Comparison of ENCODE assay signal across 13 cellular contexts in genomic region chr12:103901518-103902173, GRCh38. TPM values are rescaled to one million over a fixed set of nuclear protein-coding genes. Genes with fewer than 3 reads are reported as not detected.
DNase-seq lines count a peak whose midpoint lies in the region; ATAC-seq lines count a peak whose summit lies in the region.
"Had no signal": no experiment of that assay in that cellular context is flagged by ENCODE, and none has a peak within 500 bp of the region (broad histone marks: within the 10 kb centered on the region; RNA-seq: fewer than 3 reads in every experiment).

No MANE protein-coding gene starts in this region.

- intact Hi-C loops in activated T-helper 2 cell treated with anti-CD3 and anti-CD28 coated beads, Interferon-gamma antibody, Interleukin-2, Interleukin-4, amounts not matched to agents 10 μg/mL and 5 μg/mL and 100 μg/mL, durations not matched to agents 14 hours and 24 hours and 36 hours (cut with micrococcal nuclease), result no loop called here

- peak overlapping the region; percentile 41 for H3K27ac Mint-ChIP-seq in activated CD8-positive, alpha-beta memory T cell treated with anti-CD3 and anti-CD28 coated beads, Interleukin-2, amount 10 ng/mL, durations not matched to agents 7 days and 5 days
- H3K27ac Mint-ChIP-seq in activated naive CD4-positive, alpha-beta T cell treated with anti-CD3 and anti-CD28 coated beads, Interleukin-2, amount 10 ng/mL, durations not matched to agents 7 days and 5 days, result peak overlapping the region; percentile 83
- H3K27ac Mint-ChIP-seq in stimulated activated memory B cell treated with anti-CD40 and anti-IgM and Interleukin-4, amounts not matched to agents 10 μg/mL and 1 μg/mL and 100 μg/mL, for 72 hours, result no peak overlapping the region
- no peak overlapping the region for H3K27ac Mint-ChIP-seq in activated T-helper 2 cell treated with anti-CD3 and anti-CD28 coated beads, Interferon-gamma antibody, Interleukin-2, Interleukin-4, amounts not matched to agents 10 μg/mL and 5 μg/mL and 100 μg/mL, durations not matched to agents 14 hours and 24 hours and 36 hours
- H3K27ac Mint-ChIP-seq: type B pancreatic cell had no signal

- H3K9me3 Mint-ChIP-seq in activated CD8-positive, alpha-beta memory T cell treated with anti-CD3 and anti-CD28 coated beads, Interleukin-2, amount 10 ng/mL, durations not matched to agents 7 days and 5 days (ENCODE audit: low read depth), result no peaks in the 10 kb centered on the region
- H3K9me3 Mint-ChIP-seq in activated naive CD4-positive, alpha-beta T cell treated with anti-CD3 and anti-CD28 coated beads, Interleukin-2, amount 10 ng/mL, durations not matched to agents 7 days and 5 days, result peaks cover 7% of the 10 kb centered on the region
- peaks cover 6% of the 10 kb centered on the region for H3K9me3 Mint-ChIP-seq in stimulated activated memory B cell treated with anti-CD40 and anti-IgM and Interleukin-4, amounts not matched to agents 10 μg/mL and 1 μg/mL and 100 μg/mL, for 72 hours
- no peaks in the 10 kb centered on the region for H3K9me3 Mint-ChIP-seq in activated T-helper 2 cell treated with anti-CD3 and anti-CD28 coated beads, Interferon-gamma antibody, Interleukin-2, Interleukin-4, amounts not matched to agents 10 μg/mL and 5 μg/mL and 100 μg/mL, durations not matched to agents 14 hours and 24 hours and 36 hours
- H3K9me3 Mint-ChIP-seq: type B pancreatic cell had no signal

- peak; percentile 60 for ATAC-seq in activated CD8-positive, alpha-beta memory T cell treated with anti-CD3 and anti-CD28 coated beads, Interleukin-2, amount 10 ng/mL, durations not matched to agents 7 days and 5 days
- peak; percentile 27 for ATAC-seq in stimulated activated memory B cell treated with anti-CD40 and anti-IgM and Interleukin-4, amounts not matched to agents 10 μg/mL and 1 μg/mL and 100 μg/mL, for 72 hours

- DNase-seq in activated CD8-positive, alpha-beta memory T cell treated with anti-CD3 and anti-CD28 coated beads, Interleukin-2, amount 10 ng/mL, durations not matched to agents 7 days and 5 days, result peak; percentile 44
- no peak for DNase-seq in activated CD8-positive, alpha-beta memory T cell treated with anti-CD3 and anti-CD28 coated beads for 24 hours
- peak; percentile 34 for DNase-seq in T-helper 22 cell (ENCODE audit: low read depth)
- DNase-seq in activated naive CD4-positive, alpha-beta T cell treated with anti-CD3 and anti-CD28 coated beads, Interleukin-2, amount 10 ng/mL, durations not matched to agents 7 days and 5 days, result peak; percentile 66
- DNase-seq in substantia nigra (lab: John Stamatoyannopoulos, UW), result no peak
- no peak for DNase-seq in activated T-helper 2 cell treated with anti-CD3 and anti-CD28 coated beads, Interferon-gamma antibody, Interleukin-2, Interleukin-4, amounts not matched to agents 10 μg/mL and 5 μg/mL and 100 μg/mL, durations not matched to agents 14 hours and 24 hours and 36 hours (ENCODE audit: low spot score)
- DNase-seq in NCI-H446 treated with DMSO at 0.1 percent for 48 hours (lab: John Stamatoyannopoulos, UW), result no peak
- DNase-seq: ACHN, midbrain, NCI-H526 treated with DMSO at 0.1 percent for 48 hours had no signal

- H3K4me1 Mint-ChIP-seq in activated CD8-positive, alpha-beta memory T cell treated with anti-CD3 and anti-CD28 coated beads, Interleukin-2, amount 10 ng/mL, durations not matched to agents 7 days and 5 days, result peaks cover 20% of the 10 kb centered on the region
- peaks cover 43% of the 10 kb centered on the region for H3K4me1 Mint-ChIP-seq in activated naive CD4-positive, alpha-beta T cell treated with anti-CD3 and anti-CD28 coated beads, Interleukin-2, amount 10 ng/mL, durations not matched to agents 7 days and 5 days
- peaks cover 12% of the 10 kb centered on the region for H3K4me1 Mint-ChIP-seq in stimulated activated memory B cell treated with anti-CD40 and anti-IgM and Interleukin-4, amounts not matched to agents 10 μg/mL and 1 μg/mL and 100 μg/mL, for 72 hours
- peaks cover 15% of the 10 kb centered on the region for H3K4me1 Mint-ChIP-seq in activated T-helper 2 cell treated with anti-CD3 and anti-CD28 coated beads, Interferon-gamma antibody, Interleukin-2, Interleukin-4, amounts not matched to agents 10 μg/mL and 5 μg/mL and 100 μg/mL, durations not matched to agents 14 hours and 24 hours and 36 hours (ENCODE audit: low read depth)

- CTCF ChIA-PET in activated CD8-positive, alpha-beta memory T cell treated with anti-CD3 and anti-CD28 coated beads, Interleukin-2, amount 10 ng/mL, durations not matched to agents 7 days and 5 days (lab: Charles Lee), result interaction anchor here (0.8 to 1.6 kb wide), 7 partner anchors 9 to 207 kb away, joined by 3 to 5 read pairs (median 3); no protein-coding TSS in a partner anchor
- CTCF ChIA-PET in activated naive CD4-positive, alpha-beta T cell treated with anti-CD3 and anti-CD28 coated beads, Interleukin-2, amount 10 ng/mL, durations not matched to agents 7 days and 5 days (lab: Charles Lee), result interaction anchor here (0.8 to 1.4 kb wide), 4 partner anchors 9 to 23 kb away, joined by 3 to 4 read pairs (median 3); no protein-coding TSS in a partner anchor

- no peaks in the 10 kb centered on the region for H3K36me3 Mint-ChIP-seq in activated CD8-positive, alpha-beta memory T cell treated with anti-CD3 and anti-CD28 coated beads, Interleukin-2, amount 10 ng/mL, durations not matched to agents 7 days and 5 days
- no peaks in the 10 kb centered on the region for H3K36me3 Mint-ChIP-seq in activated naive CD4-positive, alpha-beta T cell treated with anti-CD3 and anti-CD28 coated beads, Interleukin-2, amount 10 ng/mL, durations not matched to agents 7 days and 5 days
- H3K36me3 Mint-ChIP-seq in stimulated activated memory B cell treated with anti-CD40 and anti-IgM and Interleukin-4, amounts not matched to agents 10 μg/mL and 1 μg/mL and 100 μg/mL, for 72 hours, result peaks cover 19% of the 10 kb centered on the region
- H3K36me3 Mint-ChIP-seq in activated T-helper 2 cell treated with anti-CD3 and anti-CD28 coated beads, Interferon-gamma antibody, Interleukin-2, Interleukin-4, amounts not matched to agents 10 μg/mL and 5 μg/mL and 100 μg/mL, durations not matched to agents 14 hours and 24 hours and 36 hours (ENCODE audit: low read depth), result no peaks in the 10 kb centered on the region
- H3K36me3 Mint-ChIP-seq: type B pancreatic cell had no signal

- no peaks in the 10 kb centered on the region for H3K27me3 Mint-ChIP-seq in activated CD8-positive, alpha-beta memory T cell treated with anti-CD3 and anti-CD28 coated beads, Interleukin-2, amount 10 ng/mL, durations not matched to agents 7 days and 5 days
- H3K27me3 Mint-ChIP-seq in activated naive CD4-positive, alpha-beta T cell treated with anti-CD3 and anti-CD28 coated beads, Interleukin-2, amount 10 ng/mL, durations not matched to agents 7 days and 5 days, result no peaks in the 10 kb centered on the region
- no peaks in the 10 kb centered on the region for H3K27me3 Mint-ChIP-seq in stimulated activated memory B cell treated with anti-CD40 and anti-IgM and Interleukin-4, amounts not matched to agents 10 μg/mL and 1 μg/mL and 100 μg/mL, for 72 hours
- no peaks in the 10 kb centered on the region for H3K27me3 Mint-ChIP-seq in activated T-helper 2 cell treated with anti-CD3 and anti-CD28 coated beads, Interferon-gamma antibody, Interleukin-2, Interleukin-4, amounts not matched to agents 10 μg/mL and 5 μg/mL and 100 μg/mL, durations not matched to agents 14 hours and 24 hours and 36 hours (ENCODE audit: low read depth)

- H3K4me3 Mint-ChIP-seq in activated CD8-positive, alpha-beta memory T cell treated with anti-CD3 and anti-CD28 coated beads, Interleukin-2, amount 10 ng/mL, durations not matched to agents 7 days and 5 days, result peak overlapping the region; percentile 18
- peak overlapping the region; percentile 39 for H3K4me3 Mint-ChIP-seq in activated naive CD4-positive, alpha-beta T cell treated with anti-CD3 and anti-CD28 coated beads, Interleukin-2, amount 10 ng/mL, durations not matched to agents 7 days and 5 days
- no peak overlapping the region for H3K4me3 Mint-ChIP-seq in stimulated activated memory B cell treated with anti-CD40 and anti-IgM and Interleukin-4, amounts not matched to agents 10 μg/mL and 1 μg/mL and 100 μg/mL, for 72 hours
- no peak overlapping the region for H3K4me3 Mint-ChIP-seq in activated T-helper 2 cell treated with anti-CD3 and anti-CD28 coated beads, Interferon-gamma antibody, Interleukin-2, Interleukin-4, amounts not matched to agents 10 μg/mL and 5 μg/mL and 100 μg/mL, durations not matched to agents 14 hours and 24 hours and 36 hours (ENCODE audit: low read depth)
- H3K4me3 Mint-ChIP-seq: type B pancreatic cell had no signal

- H3K27ac ChIP-seq in substantia nigra (ENCODE audit: low read depth, low read length, poor library complexity, severe bottlenecking), result no peak overlapping the region
- H3K27ac ChIP-seq: prostate gland had no signal

RNA-seq across cellular contexts. Expression of gene HSP90B1, which starts 28.6 kb away (rescaled TPM):
- total RNA-seq in activated CD8-positive, alpha-beta memory T cell treated with anti-CD3 and anti-CD28 coated beads, Interleukin-2, amount 10 ng/mL, durations not matched to agents 7 days and 5 days, result 100 to 1,000 TPM; 324 to 489 TPM
- 615 and 617 TPM in 2 replicates for total RNA-seq in activated T-helper 2 cell treated with anti-CD3 and anti-CD28 coated beads, Interferon-gamma antibody, Interleukin-2, Interleukin-4, amounts not matched to agents 10 μg/mL and 5 μg/mL and 100 μg/mL, durations not matched to agents 14 hours and 24 hours and 36 hours

Comparison
In these comparisons a context has a peak if more than half of its experiments do, and no peak if none do; other contexts are left out.
1. DNase-seq: peak in activated CD8-positive, alpha-beta memory T cell treated with anti-CD3 and anti-CD28 coated beads, Interleukin-2, amount 10 ng/mL, durations not matched to agents 7 days and 5 days (single experiment), T-helper 22 cell (single experiment) and activated naive CD4-positive, alpha-beta T cell treated with anti-CD3 and anti-CD28 coated beads, Interleukin-2, amount 10 ng/mL, durations not matched to agents 7 days and 5 days (single experiment); none in activated CD8-positive, alpha-beta memory T cell treated with anti-CD3 and anti-CD28 coated beads for 24 hours (single experiment), substantia nigra (0 of 49), activated T-helper 2 cell treated with anti-CD3 and anti-CD28 coated beads, Interferon-gamma antibody, Interleukin-2, Interleukin-4, amounts not matched to agents 10 μg/mL and 5 μg/mL and 100 μg/mL, durations not matched to agents 14 hours and 24 hours and 36 hours (single experiment) and NCI-H446 treated with DMSO at 0.1 percent for 48 hours (single experiment).
2. H3K27ac Mint-ChIP-seq: peak in activated CD8-positive, alpha-beta memory T cell treated with anti-CD3 and anti-CD28 coated beads, Interleukin-2, amount 10 ng/mL, durations not matched to agents 7 days and 5 days (single experiment) and activated naive CD4-positive, alpha-beta T cell treated with anti-CD3 and anti-CD28 coated beads, Interleukin-2, amount 10 ng/mL, durations not matched to agents 7 days and 5 days (single experiment); none in stimulated activated memory B cell treated with anti-CD40 and anti-IgM and Interleukin-4, amounts not matched to agents 10 μg/mL and 1 μg/mL and 100 μg/mL, for 72 hours (single experiment) and activated T-helper 2 cell treated with anti-CD3 and anti-CD28 coated beads, Interferon-gamma antibody, Interleukin-2, Interleukin-4, amounts not matched to agents 10 μg/mL and 5 μg/mL and 100 μg/mL, durations not matched to agents 14 hours and 24 hours and 36 hours (single experiment).
3. H3K4me3 Mint-ChIP-seq: peak in activated CD8-positive, alpha-beta memory T cell treated with anti-CD3 and anti-CD28 coated beads, Interleukin-2, amount 10 ng/mL, durations not matched to agents 7 days and 5 days (single experiment) and activated naive CD4-positive, alpha-beta T cell treated with anti-CD3 and anti-CD28 coated beads, Interleukin-2, amount 10 ng/mL, durations not matched to agents 7 days and 5 days (single experiment); none in stimulated activated memory B cell treated with anti-CD40 and anti-IgM and Interleukin-4, amounts not matched to agents 10 μg/mL and 1 μg/mL and 100 μg/mL, for 72 hours (single experiment) and activated T-helper 2 cell treated with anti-CD3 and anti-CD28 coated beads, Interferon-gamma antibody, Interleukin-2, Interleukin-4, amounts not matched to agents 10 μg/mL and 5 μg/mL and 100 μg/mL, durations not matched to agents 14 hours and 24 hours and 36 hours (single experiment).